ENCODE assay signal across 13 cellular contexts in genomic region chr6:31246051-31246495, GRCh38. TPM values are rescaled to one million over a fixed set of nuclear protein-coding genes. Genes with fewer than 3 reads are reported as not detected.
A peak's percentile ranks its signal among the peaks of the same experiment; 100 is the strongest.
DNase-seq lines count a peak whose midpoint lies in the region; ATAC-seq, FAIRE-seq and TF ChIP-seq lines count a peak whose summit lies in the region.
"Had no signal": no experiment of that assay in that cellular context is flagged by ENCODE, and none has a peak within 500 bp of the region (broad histone marks: within the 10 kb centered on the region; RNA-seq: fewer than 3 reads in every experiment).

No MANE protein-coding gene starts in this region.

- peak; percentile 76 for FAIRE-seq in HTR-8/SVneo (lab: Jason Lieb, UNC)

- H3K27ac ChIP-seq in body of pancreas (peak overlapping the region in 2 of 4 donors; percentile 3 to 38), ascending aorta (no peak overlapping the region)
- H3K27ac ChIP-seq: BLaER1 had no signal

- TF ChIP-seq POLR2A in body of pancreas (IDR thresholded peaks at IDR 0.05), result no peak

- ATAC-seq in body of pancreas, result peak; percentile 90

- TF ChIP-seq CTCF in AG04449 (IDR thresholded peaks at IDR 0.05; ENCODE audit: insufficient read depth, low read length, missing control alignments) (no peak), body of pancreas (IDR thresholded peaks at IDR 0.05) (no peak), kidney epithelial cell (IDR thresholded peaks at IDR 0.05; ENCODE audit: insufficient read depth, low read length, poor library complexity, severe bottlenecking) (no peak), ascending aorta (IDR thresholded peaks at IDR 0.05) (no peak)

- H3K36me3 ChIP-seq in body of pancreas (replicated peaks in 1 of 2; ENCODE audit: insufficient read depth in 1 of 2, low read depth in 2 of 2) (no peaks in the 10 kb centered on the region), kidney epithelial cell (ENCODE audit: control insufficient read depth, insufficient read depth, low read length) (no peaks in the 10 kb centered on the region), ascending aorta (no peaks in the 10 kb centered on the region)
- H3K36me3 ChIP-seq: BLaER1 had no signal

- no peaks in the 10 kb centered on the region for H3K9me3 ChIP-seq in body of pancreas
- peaks cover 0 to 8% of the 10 kb centered on the region in 2 donors for H3K9me3 ChIP-seq in ascending aorta

- intact Hi-C loops in body of pancreas (cut with DNase I) (no loop called here), ascending aorta (cut with DNase I) (no loop called here)

- POLR2A ChIA-PET in AG04449 (lab: Yijun Ruan, JAX), result no interaction called here

- H3K4me3 ChIP-seq in AG04449 (ENCODE audit: low read depth, low read length), result no peak overlapping the region
- H3K4me3 ChIP-seq in body of pancreas, result no peak overlapping the region
- no peak overlapping the region for H3K4me3 ChIP-seq in kidney epithelial cell (ENCODE audit: low read depth, low read length)
- no peak overlapping the region for H3K4me3 ChIP-seq in ascending aorta
- H3K4me3 ChIP-seq: BLaER1 had no signal

- 41 to 58% methylated on average over 2 of the region's 2 CpGs for WGBS in body of pancreas, 2 donors

- H3K4me1 ChIP-seq in body of pancreas, result no peaks in the 10 kb centered on the region
- H3K4me1 ChIP-seq in ascending aorta, result no peaks in the 10 kb centered on the region

- DNase-seq in AG04449 (ENCODE audit: low read depth, low spot score) (peak; percentile 21), HTR-8/SVneo (ENCODE audit: insufficient read length, low spot score) (peak; percentile 76), body of pancreas (peak in 2 of 4 donors; percentile 34 to 55), kidney epithelial cell (ENCODE audit: low read depth) (peak; percentile 92), AML-193 (lab: John Stamatoyannopoulos, UW) (no peak), ascending aorta (ENCODE audit: low spot score in 2 of 2) (no peak), NCI-H146 treated with DMSO at 0.1 percent for 48 hours (lab: John Stamatoyannopoulos, UW; ENCODE audit: unreplicated experiment) (no peak), Ammon's horn (ENCODE audit: low spot score) (no peak)
- DNase-seq: activated T-cell treated with anti-CD3 and anti-CD28 coated beads for 4 hours, naive B cell, NCI-H1092 treated with DMSO at 0.1 percent for 48 hours, T-helper 1 cell had no signal

- no peaks in the 10 kb centered on the region for H3K27me3 ChIP-seq in body of pancreas
- no peaks in the 10 kb centered on the region for H3K27me3 ChIP-seq in kidney epithelial cell (ENCODE audit: control insufficient read depth, insufficient read depth, low read length)
- H3K27me3 ChIP-seq in ascending aorta, result no peaks in the 10 kb centered on the region
- H3K27me3 ChIP-seq: BLaER1 had no signal

- CTCF ChIA-PET in AG04449 (lab: Yijun Ruan, JAX), result interaction anchor here (1.1 to 1.5 kb wide), 2 partner anchors 49 to 121 kb away, joined by 5 read pairs; no protein-coding TSS in a partner anchor

RNA-seq across cellular contexts. Expression of gene HLA-C, which starts 25.8 kb away (rescaled TPM):
- total RNA-seq in body of pancreas (100 to 1,000 TPM in 1 of 2 donors, 10 to 100 TPM in 1; 93.9 to 364 TPM), kidney epithelial cell (696 and 738 TPM in 2 replicates), ascending aorta (921 TPM)

Comparison
In these comparisons a context has a peak if more than half of its experiments do, and no peak if none do; other contexts are left out.
1. DNase-seq: peak in AG04449 (single experiment), HTR-8/SVneo (single experiment) and kidney epithelial cell (single experiment); none in AML-193 (0 of 2), ascending aorta (0 of 2), NCI-H146 treated with DMSO at 0.1 percent for 48 hours (single experiment) and Ammon's horn (single experiment).